17 cellular contexts compared by ENCODE assay signal in the genomic region with DNA sequence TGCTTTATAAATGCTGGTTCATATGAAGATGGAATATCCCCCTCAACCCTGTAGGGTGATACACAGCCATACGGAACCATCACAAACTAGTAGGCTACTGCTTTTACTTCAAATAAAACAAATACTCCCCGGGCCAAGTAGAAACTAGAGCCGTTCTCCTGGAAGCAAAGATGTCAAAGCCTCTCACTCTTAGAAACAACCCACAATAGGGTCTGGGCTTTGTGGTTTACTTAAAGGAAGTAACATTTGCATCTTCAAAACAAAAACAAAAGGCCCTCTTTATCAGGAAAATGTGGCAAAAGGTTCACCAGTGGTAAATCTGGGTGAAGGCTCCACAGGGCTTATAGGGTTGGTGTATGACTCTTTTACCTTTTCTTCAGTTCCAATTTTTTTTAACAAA. TPM values are rescaled to one million over a fixed set of nuclear protein-coding genes. Genes with fewer than 3 reads are reported as not detected.
DNase-seq lines count a peak whose midpoint lies in the region; ATAC-seq, FAIRE-seq and TF ChIP-seq lines count a peak whose summit lies in the region.
"Had no signal": no experiment of that assay in that cellular context is flagged by ENCODE, and none has a peak within 500 bp of the region (broad histone marks: within the 10 kb centered on the region; RNA-seq: fewer than 3 reads in every experiment).

No MANE protein-coding gene starts in this region.

- FAIRE-seq in RCC 7860 (lab: Jason Lieb, UNC) = no peak
- FAIRE-seq: A204.1 had no signal

- CTCF ChIA-PET in MCF 10A (lab: Yijun Ruan, JAX) = interaction anchor here (0.7 to 4.1 kb wide), 32 partner anchors 11 to 513 kb away, joined by 3 to 60 read pairs (median 5); no protein-coding TSS in a partner anchor

- H3K27ac Mint-ChIP-seq in MCF 10A (ENCODE audit: low read depth, unreplicated experiment) = peak overlapping the region; percentile 31
- no peak overlapping the region for H3K27ac Mint-ChIP-seq in memory B cell
- H3K27ac Mint-ChIP-seq: CD4-positive, alpha-beta T cell had no signal

- POLR2A ChIA-PET in MCF 10A (lab: Yijun Ruan, JAX) = interaction anchor here (1.6 kb wide), 2 partner anchors 70 to 84 kb away, joined by 5 read pairs; no protein-coding TSS in a partner anchor

- H3K27ac ChIP-seq in breast epithelium (no peak overlapping the region), SJSA1 (peak overlapping the region; percentile 16; the same call in 1 of the 2 replicates), psoas muscle (no peak overlapping the region)
- H3K27ac ChIP-seq: SK-N-MC had no signal

- ATAC-seq in memory B cell (ENCODE audit: low read depth) = peak; percentile 44
- ATAC-seq in HG03439 (IDR thresholded peaks at IDR 0.05; ENCODE audit: unreplicated experiment) = no peak
- ATAC-seq in psoas muscle = no peak

- BruUV-seq in MCF 10A (replicated peaks; lab: Mats Ljungman, UMichigan) = no TSS peak

- H3K27me3 ChIP-seq in breast epithelium (no peaks in the 10 kb centered on the region), SJSA1 (replicated peaks) (no peaks in the 10 kb centered on the region), psoas muscle (ENCODE audit: insufficient read depth in 3 of 3, low read length in 2 of 3) (no peaks in the 10 kb centered on the region)

- H3K4me3 Mint-ChIP-seq in MCF 10A (ENCODE audit: unreplicated experiment) = no peak overlapping the region
- H3K4me3 Mint-ChIP-seq in memory B cell = peak overlapping the region; percentile 2
- H3K4me3 Mint-ChIP-seq: CD4-positive, alpha-beta T cell; H9 had no signal

- H3K27me3 Mint-ChIP-seq in MCF 10A (ENCODE audit: insufficient read depth, unreplicated experiment) = no peaks in the 10 kb centered on the region
- H3K27me3 Mint-ChIP-seq in memory B cell = no peaks in the 10 kb centered on the region
- H3K27me3 Mint-ChIP-seq: CD4-positive, alpha-beta T cell had no signal

- no peaks in the 10 kb centered on the region for H3K36me3 ChIP-seq in breast epithelium
- peaks cover 3% of the 10 kb centered on the region; the same call in 1 of the 2 replicates for H3K36me3 ChIP-seq in SJSA1
- no peaks in the 10 kb centered on the region for H3K36me3 ChIP-seq in psoas muscle (ENCODE audit: insufficient read depth in 1 of 2, low read depth in 1 of 2)

- H3K4me1 Mint-ChIP-seq in MCF 10A (ENCODE audit: insufficient read depth, unreplicated experiment) (peaks cover 4% of the 10 kb centered on the region), memory B cell (peaks cover 7% of the 10 kb centered on the region)

- DNase-seq in MCF 10A (ENCODE audit: unreplicated experiment) = no peak
- no peak for DNase-seq in breast epithelium (ENCODE audit: low spot score in 2 of 2)
- DNase-seq in SJSA1 (ENCODE audit: low read depth in 1 of 2, low spot score in 2 of 2) = no peak
- DNase-seq in memory B cell (ENCODE audit: low spot score in 2 of 2) = no peak
- no peak for DNase-seq in RCC 7860 (ENCODE audit: low spot score)
- DNase-seq in psoas muscle = no peak
- no peak for DNase-seq in NCI-H2196 treated with DMSO at 0.1 percent for 48 hours (lab: John Stamatoyannopoulos, UW; ENCODE audit: unreplicated experiment)
- DNase-seq: CD4-positive, alpha-beta T cell; GF-D8; H9; NCI-H1436 treated with DMSO at 0.1 percent for 48 hours; NCI-H2081 treated with DMSO at 0.1 percent for 48 hours; NCI-H2227 treated with DMSO at 0.1 percent for 48 hours; NCI-H524 treated with DMSO at 0.1 percent for 48 hours had no signal

- no peak overlapping the region for H3K4me3 ChIP-seq in breast epithelium
- H3K4me3 ChIP-seq in SJSA1 = no peak overlapping the region
- no peak overlapping the region for H3K4me3 ChIP-seq in psoas muscle
- H3K4me3 ChIP-seq: SK-N-MC had no signal

- H3K4me1 ChIP-seq in breast epithelium (no peaks in the 10 kb centered on the region), SJSA1 (replicated peaks) (peaks cover 29% of the 10 kb centered on the region), psoas muscle (peaks cover 24% of the 10 kb centered on the region)

- H3K9me3 Mint-ChIP-seq in MCF 10A (ENCODE audit: unreplicated experiment) = no peaks in the 10 kb centered on the region
- no peaks in the 10 kb centered on the region for H3K9me3 Mint-ChIP-seq in memory B cell
- H3K9me3 Mint-ChIP-seq: CD4-positive, alpha-beta T cell; H9 had no signal

- intact Hi-C loops in MCF 10A (cut with micrococcal nuclease) (loop anchor here (1.0 to 10.0 kb wide), 2 partner anchors 132 to 286 kb away; no protein-coding TSS in a partner anchor), breast epithelium (cut with DNase I; ENCODE audit: low total_unique reads) (no loop called here), psoas muscle (cut with DNase I) (no loop called here)

- H3K9me3 ChIP-seq in breast epithelium (no peaks in the 10 kb centered on the region), SJSA1 (replicated peaks) (no peaks in the 10 kb centered on the region), psoas muscle (no peaks in the 10 kb centered on the region)

- peaks cover 19% of the 10 kb centered on the region for H3K36me3 Mint-ChIP-seq in MCF 10A (ENCODE audit: insufficient read depth, unreplicated experiment)
- peaks cover 9% of the 10 kb centered on the region for H3K36me3 Mint-ChIP-seq in memory B cell

- 90 to 94% (median 92%) methylated on average over 3 of the region's 3 CpGs for WGBS in psoas muscle, 3 donors

- TF ChIP-seq CTCF in MCF 10A (IDR thresholded peaks at IDR 0.05; ENCODE audit: unreplicated experiment) (no peak), breast epithelium (IDR thresholded peaks at IDR 0.05) (no peak), psoas muscle (IDR thresholded peaks at IDR 0.05) (no peak)

- TF ChIP-seq POLR2A in breast epithelium (IDR thresholded peaks at IDR 0.05) = no peak

RNA-seq across cellular contexts. Expression of gene HLCS, which starts 49.8 kb away (rescaled TPM):
- total RNA-seq in MCF 10A (2022) = 45.1 and 46.1 TPM in 2 replicates
- 10 to 100 TPM; 19.5 to 26.2 (median 20.3) TPM for total RNA-seq in breast epithelium
- total RNA-seq in SJSA1 (2014; rRNA removed; shearing (Covaris generic)) = 12.7 and 20.9 TPM in 2 replicates
- 10 to 100 TPM in 3 of 4 donors, 1 to 10 TPM in 1; 8.1 to 13.5 (median 11.6) TPM for total RNA-seq in psoas muscle
- 1 to 10 TPM; 3.6 to 5.1 (median 3.7) TPM for polyA plus RNA-seq in psoas muscle
